In genomic region chr4:105345838-105346237, GRCh38 we compare ENCODE assay signal across 30 cellular contexts.
"Had no signal": no experiment of that assay in that cellular context is flagged by ENCODE, and none has a peak within 500 bp of the region (broad histone marks: within the 10 kb centered on the region; RNA-seq: fewer than 3 reads in every experiment).

No MANE protein-coding gene starts in this region.

- H3K36me3 Mint-ChIP-seq: activated naive CD4-positive, alpha-beta T cell treated with anti-CD3 and anti-CD28 coated beads, Interleukin-2, amount 10 ng/mL, durations not matched to agents 7 days and 5 days; activated naive CD4-positive, alpha-beta T cell treated with anti-CD3 and anti-CD28 coated beads, Interleukin-2, amount 50 U/mL, for 72 hours had no signal

- H3K9me3 Mint-ChIP-seq: activated B cell treated with CpG ODN at 0.5 μM for 24 hours; activated CD4-positive, alpha-beta memory T cell treated with anti-CD3 and anti-CD28 coated beads, Interleukin-2, amount 10 ng/mL, durations not matched to agents 7 days and 5 days; activated CD4-positive, alpha-beta T cell treated with anti-CD3 and anti-CD28 coated beads, Interleukin-2, amount 10 ng/mL, durations not matched to agents 7 days and 5 days; activated naive CD4-positive, alpha-beta T cell treated with anti-CD3 and anti-CD28 coated beads, Interleukin-2, amount 10 ng/mL, durations not matched to agents 7 days and 5 days; activated naive CD4-positive, alpha-beta T cell treated with anti-CD3 and anti-CD28 coated beads, Interleukin-2, amount 50 U/mL, for 72 hours; activated T-helper 1 cell treated with anti-CD3 and anti-CD28 coated beads, Interleukin-12 subunit alpha, Interleukin-12 subunit beta, Interleukin-2, Interleukin-4 antibody, amounts not matched to agents 30 ng/mL and 10 ng/mL and 1 ng/mL, durations not matched to agents 14 hours and 24 hours and 36 hours had no signal

- H3K4me3 Mint-ChIP-seq: activated B cell treated with CpG ODN at 0.5 μM for 24 hours; activated CD4-positive, alpha-beta memory T cell treated with anti-CD3 and anti-CD28 coated beads, Interleukin-2, amount 10 ng/mL, durations not matched to agents 7 days and 5 days; activated CD4-positive, alpha-beta T cell treated with anti-CD3 and anti-CD28 coated beads, Interleukin-2, amount 10 ng/mL, durations not matched to agents 7 days and 5 days; activated CD8-positive, alpha-beta memory T cell treated with anti-CD3 and anti-CD28 coated beads, Interleukin-2, amount 10 ng/mL, durations not matched to agents 7 days and 5 days; activated naive CD4-positive, alpha-beta T cell treated with anti-CD3 and anti-CD28 coated beads, Interleukin-2, amount 10 ng/mL, durations not matched to agents 7 days and 5 days; activated T-helper 1 cell treated with anti-CD3 and anti-CD28 coated beads, Interleukin-12 subunit alpha, Interleukin-12 subunit beta, Interleukin-2, Interleukin-4 antibody, amounts not matched to agents 30 ng/mL and 10 ng/mL and 1 ng/mL, durations not matched to agents 14 hours and 24 hours and 36 hours had no signal

- H3K27me3 Mint-ChIP-seq: activated B cell treated with CpG ODN at 0.5 μM for 24 hours; activated CD4-positive, alpha-beta memory T cell treated with anti-CD3 and anti-CD28 coated beads, Interleukin-2, amount 10 ng/mL, durations not matched to agents 7 days and 5 days; activated CD4-positive, alpha-beta T cell treated with anti-CD3 and anti-CD28 coated beads, Interleukin-2, amount 10 ng/mL, durations not matched to agents 7 days and 5 days; activated CD8-positive, alpha-beta memory T cell treated with anti-CD3 and anti-CD28 coated beads, Interleukin-2, amount 10 ng/mL, durations not matched to agents 7 days and 5 days; activated naive CD4-positive, alpha-beta T cell treated with anti-CD3 and anti-CD28 coated beads, Interleukin-2, amount 10 ng/mL, durations not matched to agents 7 days and 5 days had no signal

- DNase-seq: activated B cell treated with CpG ODN at 0.5 μM for 24 hours; activated CD4-positive, alpha-beta memory T cell treated with anti-CD3 and anti-CD28 coated beads, Interleukin-2, amount 10 ng/mL, durations not matched to agents 7 days and 5 days; activated CD4-positive, alpha-beta T cell treated with anti-CD3 and anti-CD28 coated beads, Interleukin-2, amount 10 ng/mL, durations not matched to agents 7 days and 5 days; activated CD4-positive, alpha-beta T cell treated with anti-CD3 and anti-CD28 coated beads, Interleukin-2, amount 50 U/mL, for 4 hours; activated CD8-positive, alpha-beta memory T cell treated with anti-CD3 and anti-CD28 coated beads, Interleukin-2, amount 10 ng/mL, durations not matched to agents 7 days and 5 days; activated CD8-positive, alpha-beta memory T cell treated with anti-CD3 and anti-CD28 coated beads, Interleukin-2, amount 50 U/mL, for 4 hours; activated gamma-delta T cell; activated naive CD4-positive, alpha-beta T cell; activated naive CD4-positive, alpha-beta T cell treated with anti-CD3 and anti-CD28 coated beads, Interleukin-2, amount 10 ng/mL, durations not matched to agents 7 days and 5 days; activated T-cell treated with anti-CD3 and anti-CD28 coated beads, Interleukin-2, amount 50 U/mL, for 1 hour; activated T-cell treated with anti-CD3 and anti-CD28 coated beads, Interleukin-2, amount 50 U/mL, for 48 hours; adrenal gland; amygdala; aorta; body of pancreas; central memory CD4-positive, alpha-beta T cell; cerebellar nuclear complex; colonic mucosa; effector CD8-positive, alpha-beta T cell; foreskin fibroblast; gastrocnemius medialis; glutamatergic neuron; heart left ventricle; T1000; WERI-Rb-1 had no signal

- H3K27ac Mint-ChIP-seq: activated B cell treated with CpG ODN at 0.5 μM for 24 hours; activated CD4-positive, alpha-beta memory T cell treated with anti-CD3 and anti-CD28 coated beads, Interleukin-2, amount 10 ng/mL, durations not matched to agents 7 days and 5 days; activated CD4-positive, alpha-beta T cell treated with anti-CD3 and anti-CD28 coated beads, Interleukin-2, amount 10 ng/mL, durations not matched to agents 7 days and 5 days; activated CD8-positive, alpha-beta memory T cell treated with anti-CD3 and anti-CD28 coated beads, Interleukin-2, amount 10 ng/mL, durations not matched to agents 7 days and 5 days; activated naive CD4-positive, alpha-beta T cell treated with anti-CD3 and anti-CD28 coated beads, Interleukin-2, amount 10 ng/mL, durations not matched to agents 7 days and 5 days; activated naive CD4-positive, alpha-beta T cell treated with anti-CD3 and anti-CD28 coated beads, Interleukin-2, amount 50 U/mL, for 72 hours; activated T-helper 1 cell treated with anti-CD3 and anti-CD28 coated beads, Interleukin-12 subunit alpha, Interleukin-12 subunit beta, Interleukin-2, Interleukin-4 antibody, amounts not matched to agents 30 ng/mL and 10 ng/mL and 1 ng/mL, durations not matched to agents 14 hours and 24 hours and 36 hours had no signal

- H3K4me1 Mint-ChIP-seq: activated CD4-positive, alpha-beta memory T cell treated with anti-CD3 and anti-CD28 coated beads, Interleukin-2, amount 10 ng/mL, durations not matched to agents 7 days and 5 days; activated CD4-positive, alpha-beta T cell treated with anti-CD3 and anti-CD28 coated beads, Interleukin-2, amount 10 ng/mL, durations not matched to agents 7 days and 5 days; activated CD8-positive, alpha-beta memory T cell treated with anti-CD3 and anti-CD28 coated beads, Interleukin-2, amount 10 ng/mL, durations not matched to agents 7 days and 5 days; activated naive CD4-positive, alpha-beta T cell treated with anti-CD3 and anti-CD28 coated beads, Interleukin-2, amount 10 ng/mL, durations not matched to agents 7 days and 5 days had no signal

- ATAC-seq: activated CD4-positive, CD25-positive, alpha-beta regulatory T cell treated with anti-CD3 and anti-CD28 coated beads, Interleukin-2, amount 50 U/mL, for 24 hours; activated CD8-positive, alpha-beta memory T cell treated with anti-CD3 and anti-CD28 coated beads, Interleukin-2, amount 10 ng/mL, durations not matched to agents 7 days and 5 days; body of pancreas; esophagus mucosa; gastrocnemius medialis; heart left ventricle had no signal

- H3K4me3 ChIP-seq: adrenal gland, body of pancreas, cardiac muscle cell, colonic mucosa, gastrocnemius medialis, heart left ventricle had no signal
